22 cellular contexts compared by ENCODE assay signal in genomic region chr3:48652923-48653715, GRCh38. TPM values are rescaled to one million over a fixed set of nuclear protein-coding genes. Genes with fewer than 3 reads are reported as not detected.
"Had no signal": no experiment of that assay in that cellular context is flagged by ENCODE, and none has a peak within 500 bp of the region (broad histone marks: within the 10 kb centered on the region; RNA-seq: fewer than 3 reads in every experiment).

No MANE protein-coding gene starts in this region.

- ATAC-seq: activated naive CD8-positive, alpha-beta T cell treated with anti-CD3 and anti-CD28 coated beads, Interleukin-2, amount 50 U/mL, for 24 hours; foreskin keratinocyte; sciatic nerve; WTC11 had no signal

- H3K9me3 Mint-ChIP-seq: activated CD4-positive, alpha-beta T cell treated with anti-CD3 and anti-CD28 coated beads, Interleukin-2, amount 10 ng/mL, durations not matched to agents 7 days and 5 days; activated naive CD4-positive, alpha-beta T cell treated with anti-CD3 and anti-CD28 coated beads for 36 hours; activated naive CD8-positive, alpha-beta T cell treated with anti-CD3 and anti-CD28 coated beads, Interleukin-2, amount 50 U/mL, for 24 hours; activated T-helper 1 cell treated with anti-CD3 and anti-CD28 coated beads, Interleukin-12 subunit alpha, Interleukin-12 subunit beta, Interleukin-2, Interleukin-4 antibody, amounts not matched to agents 30 ng/mL and 10 ng/mL and 1 ng/mL, durations not matched to agents 14 hours and 24 hours and 36 hours; dendritic cell treated with granulocyte-macrophage colony-stimulating factor and Interleukin-4, amounts not matched to agents 40 ng/mL and 50 ng/mL, for 4 days; neural progenitor cell; WTC11 had no signal

- H2AFZ ChIP-seq: neural progenitor cell had no signal

- H3K27ac Mint-ChIP-seq: activated CD4-positive, alpha-beta T cell treated with anti-CD3 and anti-CD28 coated beads, Interleukin-2, amount 10 ng/mL, durations not matched to agents 7 days and 5 days; activated naive CD4-positive, alpha-beta T cell treated with anti-CD3 and anti-CD28 coated beads for 36 hours; activated naive CD8-positive, alpha-beta T cell treated with anti-CD3 and anti-CD28 coated beads, Interleukin-2, amount 50 U/mL, for 24 hours; activated T-helper 1 cell treated with anti-CD3 and anti-CD28 coated beads, Interleukin-12 subunit alpha, Interleukin-12 subunit beta, Interleukin-2, Interleukin-4 antibody, amounts not matched to agents 30 ng/mL and 10 ng/mL and 1 ng/mL, durations not matched to agents 14 hours and 24 hours and 36 hours; dendritic cell treated with granulocyte-macrophage colony-stimulating factor and Interleukin-4, amounts not matched to agents 40 ng/mL and 50 ng/mL, for 4 days; neural progenitor cell; WTC11 had no signal

- H3K4me2 ChIP-seq: neural progenitor cell had no signal

- H3K27me3 ChIP-seq: ovary, testis, upper lobe of left lung had no signal

- H3K27ac ChIP-seq: foreskin keratinocyte, neural progenitor cell, ovary, stomach, testis, upper lobe of left lung had no signal

- H3K9me3 ChIP-seq: ovary, stomach, testis, upper lobe of left lung had no signal

- H3K4me3 Mint-ChIP-seq: activated CD4-positive, alpha-beta T cell treated with anti-CD3 and anti-CD28 coated beads, Interleukin-2, amount 10 ng/mL, durations not matched to agents 7 days and 5 days; activated naive CD4-positive, alpha-beta T cell treated with anti-CD3 and anti-CD28 coated beads for 36 hours; activated naive CD8-positive, alpha-beta T cell treated with anti-CD3 and anti-CD28 coated beads, Interleukin-2, amount 50 U/mL, for 24 hours; activated T-helper 1 cell treated with anti-CD3 and anti-CD28 coated beads, Interleukin-12 subunit alpha, Interleukin-12 subunit beta, Interleukin-2, Interleukin-4 antibody, amounts not matched to agents 30 ng/mL and 10 ng/mL and 1 ng/mL, durations not matched to agents 14 hours and 24 hours and 36 hours; dendritic cell treated with granulocyte-macrophage colony-stimulating factor and Interleukin-4, amounts not matched to agents 40 ng/mL and 50 ng/mL, for 4 days; neural progenitor cell; WTC11 had no signal

- H3K4me1 ChIP-seq: foreskin keratinocyte had no signal

- H3K9ac ChIP-seq: neural progenitor cell had no signal

- H3K4me3 ChIP-seq: neural progenitor cell, ovary, stomach, testis, upper lobe of left lung had no signal

- DNase-seq: activated CD4-positive, alpha-beta T cell treated with anti-CD3 and anti-CD28 coated beads, Interleukin-2, amount 10 ng/mL, durations not matched to agents 7 days and 5 days; activated naive CD4-positive, alpha-beta T cell treated with anti-CD3 and anti-CD28 coated beads for 36 hours; activated naive CD8-positive, alpha-beta T cell treated with anti-CD3 and anti-CD28 coated beads, Interleukin-2, amount 50 U/mL, for 24 hours; aorta; cerebellar nuclear complex; effector memory CD4-positive, alpha-beta T cell; foreskin keratinocyte; kidney glomerular epithelial cell; ovary; stomach; T-helper 1 cell; testis; upper lobe of left lung had no signal

- H3K27me3 Mint-ChIP-seq: activated CD4-positive, alpha-beta T cell treated with anti-CD3 and anti-CD28 coated beads, Interleukin-2, amount 10 ng/mL, durations not matched to agents 7 days and 5 days; activated naive CD8-positive, alpha-beta T cell treated with anti-CD3 and anti-CD28 coated beads, Interleukin-2, amount 50 U/mL, for 24 hours had no signal

RNA-seq across cellular contexts. Expression of gene TMEM89, which starts 31.6 kb away (rescaled TPM):
- total RNA-seq: activated CD8-positive, alpha-beta memory T cell treated with anti-CD3 and anti-CD28 coated beads for 36 hours; activated naive CD4-positive, alpha-beta T cell treated with anti-CD3 and anti-CD28 coated beads for 36 hours; activated T-helper 1 cell treated with anti-CD3 and anti-CD28 coated beads, Interleukin-12 subunit alpha, Interleukin-12 subunit beta, Interleukin-2, Interleukin-4 antibody, amounts not matched to agents 30 ng/mL and 10 ng/mL and 1 ng/mL, durations not matched to agents 14 hours and 24 hours and 36 hours; aorta; liver; mesenteric fat pad; ovary; pulmonary artery endothelial cell; sciatic nerve; stomach had no signal
- polyA plus RNA-seq: liver, ovary had no signal
